12 cellular contexts compared by ENCODE assay signal in genomic region chr1:8417625-8418024, GRCh38.
DNase-seq lines count a peak whose midpoint lies in the region; ATAC-seq and TF ChIP-seq lines count a peak whose summit lies in the region.
"Had no signal": no experiment of that assay in that cellular context is flagged by ENCODE, and none has a peak within 500 bp of the region (broad histone marks: within the 10 kb centered on the region; RNA-seq: fewer than 3 reads in every experiment).

No MANE protein-coding gene starts in this region.

- peaks cover 29% of the 10 kb centered on the region for H3K4me1 Mint-ChIP-seq in GM23338

- no peak overlapping the region for H2AFZ ChIP-seq in GM23338

- H3K9me2 ChIP-seq in GM23338 (ENCODE audit: insufficient read depth): no peaks in the 10 kb centered on the region

- H3K9me3 Mint-ChIP-seq in GM23338: no peaks in the 10 kb centered on the region; the same call in 2 of the 3 replicates

- H4K20me1 ChIP-seq in GM23338 (replicated peaks; ENCODE audit: insufficient read depth): peaks cover 28% of the 10 kb centered on the region

- H3K27me3 Mint-ChIP-seq in GM23338 (ENCODE audit: insufficient read depth, low read depth, poor library complexity): peaks cover 4% of the 10 kb centered on the region

- H3K27me3 ChIP-seq in GM23338 (ENCODE audit: insufficient read depth): no peaks in the 10 kb centered on the region
- no peaks in the 10 kb centered on the region for H3K27me3 ChIP-seq in neutrophil

- H3K4me3 Mint-ChIP-seq in GM23338: no peak overlapping the region; the same call in 2 of the 3 replicates

- DNase-seq in GM23338 (ENCODE audit: low spot score) (no peak), HUDEP-2 (lab: John Stamatoyannopoulos, UW; ENCODE audit: unreplicated experiment in 76 of 76) (no peak), ureter (ENCODE audit: low spot score) (no peak)
- no peak for DNase-seq in activated effector memory CD4-positive, alpha-beta T cell treated with anti-CD3 and anti-CD28 coated beads, Interleukin-2, amount 50 U/mL, for 16 hours
- DNase-seq: NCI-H1417; occipital lobe; SHP77 treated with DMSO at 0.1 percent for 48 hours; stimulated activated CD4-positive, alpha-beta T cell treated with anti-CD3 and anti-CD28 coated beads, Interleukin-1b, Interleukin-23, amount 100 ng/mL, for 48 hours had no signal

- peak overlapping the region; percentile 80 for H3K27ac Mint-ChIP-seq in GM23338

- H3K4me2 ChIP-seq in GM23338: peak overlapping the region; percentile 53

- peak overlapping the region; percentile 57 for H3K27ac ChIP-seq in C4-2B
- H3K27ac ChIP-seq in GM23338 (ENCODE audit: low read depth): peak overlapping the region; percentile 75; the same call in 1 of the 2 replicates
- peak overlapping the region; percentile 23 for H3K27ac ChIP-seq in cingulate gyrus (ENCODE audit: low read depth, low read length)
- peak overlapping the region; percentile 80 for H3K27ac ChIP-seq in neutrophil

- no peak overlapping the region for H3K4me3 ChIP-seq in GM23338
- H3K4me3 ChIP-seq in neutrophil (ENCODE audit: low read depth in 1 of 2, low read length in 1 of 2): peak overlapping the region; percentile 33 to 40

- H3K4me1 ChIP-seq in GM23338 (ENCODE audit: insufficient read depth) (peaks cover 67% of the 10 kb centered on the region), neutrophil (ENCODE audit: control insufficient read depth in 1 of 2, insufficient read depth in 1 of 2, low read depth in 1 of 2, low read length in 1 of 2) (peaks cover 67 to 73% of the 10 kb centered on the region in 2 experiments)

- ATAC-seq in GM23338 (no peak), GM21619 (IDR thresholded peaks at IDR 0.05; ENCODE audit: unreplicated experiment) (no peak)

- peaks cover 100% of the 10 kb centered on the region for H3K79me2 ChIP-seq in GM23338 (replicated peaks; ENCODE audit: insufficient read depth)

- no peak for TF ChIP-seq CTCF in C4-2B (conservative IDR thresholded peaks at IDR 0.05)
- no peak for TF ChIP-seq CTCF in GM23338 (conservative IDR thresholded peaks at IDR 0.05; ENCODE audit: low read depth in 2 of 2)
- no peak for TF ChIP-seq CTCF in neutrophil (IDR thresholded peaks at IDR 0.05)

- no peaks in the 10 kb centered on the region for H3F3A ChIP-seq in GM23338 (replicated peaks; ENCODE audit: low read depth)

- peaks cover 24% of the 10 kb centered on the region for H3K36me3 Mint-ChIP-seq in GM23338 (ENCODE audit: low read depth)

- no peaks in the 10 kb centered on the region for H3K36me3 ChIP-seq in GM23338 (ENCODE audit: insufficient read depth)
- peaks cover 82% of the 10 kb centered on the region for H3K36me3 ChIP-seq in neutrophil

- H3K9me3 ChIP-seq in neutrophil: no peaks in the 10 kb centered on the region

TF ChIP-seq in GM23338, 12 proteins besides CTCF, POLR2A, EP300 and RAD21 (continues in another document):
- TF ChIP-seq EZH2 (IDR thresholded peaks at IDR 0.05; ENCODE audit: low read depth, unreplicated experiment) (no peak), POLR2AphosphoS5 (IDR thresholded peaks at IDR 0.05; ENCODE audit: low read depth) (no peak), NANOG (IDR thresholded peaks at IDR 0.05; ENCODE audit: borderline replicate concordance) (no peak), ZNF462 (CRISPR knock-in tag; IDR thresholded peaks at IDR 0.05) (no peak), JUNB (IDR thresholded peaks at IDR 0.05; ENCODE audit: unreplicated experiment) (no peak), EZH2phosphoT487 (IDR thresholded peaks at IDR 0.05; ENCODE audit: unreplicated experiment) (no peak), ZNF331 (CRISPR knock-in tag; IDR thresholded peaks at IDR 0.05; ENCODE audit: low read depth) (no peak), ZNF114 (CRISPR knock-in tag; IDR thresholded peaks at IDR 0.05) (no peak), STAT1 (IDR thresholded peaks at IDR 0.05; ENCODE audit: unreplicated experiment) (no peak), CREB1 (CRISPR knock-in tag; IDR thresholded peaks at IDR 0.05; ENCODE audit: low read depth) (no peak)
- TF ChIP-seq, protein P1, sequence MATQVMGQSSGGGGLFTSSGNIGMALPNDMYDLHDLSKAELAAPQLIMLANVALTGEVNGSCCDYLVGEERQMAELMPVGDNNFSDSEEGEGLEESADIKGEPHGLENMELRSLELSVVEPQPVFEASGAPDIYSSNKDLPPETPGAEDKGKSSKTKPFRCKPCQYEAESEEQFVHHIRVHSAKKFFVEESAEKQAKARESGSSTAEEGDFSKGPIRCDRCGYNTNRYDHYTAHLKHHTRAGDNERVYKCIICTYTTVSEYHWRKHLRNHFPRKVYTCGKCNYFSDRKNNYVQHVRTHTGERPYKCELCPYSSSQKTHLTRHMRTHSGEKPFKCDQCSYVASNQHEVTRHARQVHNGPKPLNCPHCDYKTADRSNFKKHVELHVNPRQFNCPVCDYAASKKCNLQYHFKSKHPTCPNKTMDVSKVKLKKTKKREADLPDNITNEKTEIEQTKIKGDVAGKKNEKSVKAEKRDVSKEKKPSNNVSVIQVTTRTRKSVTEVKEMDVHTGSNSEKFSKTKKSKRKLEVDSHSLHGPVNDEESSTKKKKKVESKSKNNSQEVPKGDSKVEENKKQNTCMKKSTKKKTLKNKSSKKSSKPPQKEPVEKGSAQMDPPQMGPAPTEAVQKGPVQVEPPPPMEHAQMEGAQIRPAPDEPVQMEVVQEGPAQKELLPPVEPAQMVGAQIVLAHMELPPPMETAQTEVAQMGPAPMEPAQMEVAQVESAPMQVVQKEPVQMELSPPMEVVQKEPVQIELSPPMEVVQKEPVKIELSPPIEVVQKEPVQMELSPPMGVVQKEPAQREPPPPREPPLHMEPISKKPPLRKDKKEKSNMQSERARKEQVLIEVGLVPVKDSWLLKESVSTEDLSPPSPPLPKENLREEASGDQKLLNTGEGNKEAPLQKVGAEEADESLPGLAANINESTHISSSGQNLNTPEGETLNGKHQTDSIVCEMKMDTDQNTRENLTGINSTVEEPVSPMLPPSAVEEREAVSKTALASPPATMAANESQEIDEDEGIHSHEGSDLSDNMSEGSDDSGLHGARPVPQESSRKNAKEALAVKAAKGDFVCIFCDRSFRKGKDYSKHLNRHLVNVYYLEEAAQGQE (IDR thresholded peaks at IDR 0.05; ENCODE audit: unreplicated experiment): no peak

Comparison
In these comparisons a context has a peak if more than half of its experiments do, and no peak if none do; other contexts are left out.
1. H3K27ac ChIP-seq: peak in every context shown above with its lines; median percentile 80 in neutrophil; 75 in GM23338; 57 in C4-2B; 23 in cingulate gyrus.